Comparison of ENCODE assay signal across 23 cellular contexts in genomic region chr1:196029410-196029809, GRCh38.
A peak's percentile ranks its signal among the peaks of the same experiment; 100 is the strongest.
DNase-seq lines count a peak whose midpoint lies in the region; ATAC-seq, FAIRE-seq and TF ChIP-seq lines count a peak whose summit lies in the region.
"Had no signal": no experiment of that assay in that cellular context is flagged by ENCODE, and none has a peak within 500 bp of the region (broad histone marks: within the 10 kb centered on the region; RNA-seq: fewer than 3 reads in every experiment).

No MANE protein-coding gene starts in this region.

- TF ChIP-seq CTCF in liver (IDR thresholded peaks at IDR 0.05; ENCODE audit: low read depth, low read length, missing input control) (no peak), right lobe of liver (IDR thresholded peaks at IDR 0.05) (no peak), Loucy (conservative IDR thresholded peaks at IDR 0.05; ENCODE audit: low read length) (peak; percentile 18; the same call in 1 of the 2 replicates), bronchial epithelial cell (IDR thresholded peaks at IDR 0.05; ENCODE audit: insufficient read depth, low read length, severe bottlenecking) (no peak), GM23338 (conservative IDR thresholded peaks at IDR 0.05; ENCODE audit: low read depth in 2 of 2) (no peak; a peak in 1 of 4 replicates)

- DNase-seq in right lobe of liver (no peak), bronchial epithelial cell (ENCODE audit: low read depth) (peak; percentile 14), GM23338 (ENCODE audit: low spot score) (no peak), kidney glomerular epithelial cell (lab: John Stamatoyannopoulos, UW) (no peak), T-cell (no peak), NCI-H1092 treated with DMSO at 0.1 percent for 48 hours (lab: John Stamatoyannopoulos, UW) (no peak)
- DNase-seq: CD4-positive, alpha-beta T cell; COR-L47; DND-41; H7; MG63; NCI-H1436; NCI-H187 treated with DMSO at 0.1 percent for 48 hours; NCI-H510A; NCI-H774; OCI-M1; Right ventricle myocardium superior; SW 1271 had no signal

- H3K9me3 Mint-ChIP-seq in GM23338 (no peaks in the 10 kb centered on the region), T-cell (no peaks in the 10 kb centered on the region)
- H3K9me3 Mint-ChIP-seq: CD4-positive, alpha-beta T cell had no signal

- ATAC-seq in right lobe of liver (no peak), GM23338 (no peak), T-cell (replicated peaks in 1 of 4) (no peak)
- ATAC-seq: GM12878 had no signal

- no peaks in the 10 kb centered on the region for H3K27me3 ChIP-seq in liver (ENCODE audit: control insufficient read depth in 4 of 4, insufficient read depth in 4 of 4, low read length in 3 of 4)
- H3K27me3 ChIP-seq in right lobe of liver = no peaks in the 10 kb centered on the region
- no peaks in the 10 kb centered on the region for H3K27me3 ChIP-seq in Loucy (ENCODE audit: insufficient read depth, low read length, poor library complexity, severe bottlenecking)
- H3K27me3 ChIP-seq in bronchial epithelial cell (ENCODE audit: control insufficient read depth, insufficient read depth, low read length) = no peaks in the 10 kb centered on the region
- H3K27me3 ChIP-seq in GM23338 (ENCODE audit: insufficient read depth) = no peaks in the 10 kb centered on the region
- H3K27me3 ChIP-seq: MG63 had no signal

- H3K4me3 ChIP-seq in liver (ENCODE audit: low read depth in 1 of 3, low read length in 3 of 3) (no peak overlapping the region), right lobe of liver (no peak overlapping the region), Loucy (ENCODE audit: low read length, poor library complexity, severe bottlenecking) (no peak overlapping the region), bronchial epithelial cell (ENCODE audit: low read depth, low read length) (no peak overlapping the region), GM23338 (no peak overlapping the region)
- H3K4me3 ChIP-seq: GM12878, MG63 had no signal

- H3K27ac Mint-ChIP-seq in GM23338 (no peak overlapping the region), T-cell (no peak overlapping the region)
- H3K27ac Mint-ChIP-seq: CD4-positive, alpha-beta T cell had no signal

- H3K9ac ChIP-seq in liver (ENCODE audit: low read depth in 1 of 2, low read length in 2 of 2) (no peak overlapping the region), Loucy (ENCODE audit: low read depth, low read length, poor library complexity, severe bottlenecking) (no peak overlapping the region)
- H3K9ac ChIP-seq: KMS-11 had no signal

- intact Hi-C loops in right lobe of liver (cut with DNase I) = no loop called here

- H2AFZ ChIP-seq in Loucy (ENCODE audit: low read length) (no peak overlapping the region), GM23338 (no peak overlapping the region)

- no peak for TF ChIP-seq POLR2A in right lobe of liver (IDR thresholded peaks at IDR 0.05)

- H3K79me2 ChIP-seq in Loucy (ENCODE audit: insufficient read depth, low read length) = no peaks in the 10 kb centered on the region
- H3K79me2 ChIP-seq in GM23338 (replicated peaks; ENCODE audit: insufficient read depth) = no peaks in the 10 kb centered on the region

- H3K4me2 ChIP-seq in Loucy (ENCODE audit: low read depth, low read length, poor library complexity, severe bottlenecking) (no peak overlapping the region), GM23338 (no peak overlapping the region)
- H3K4me2 ChIP-seq: KMS-11 had no signal

- FAIRE-seq in bronchial epithelial cell (lab: Jason Lieb, UNC) = no peak
- FAIRE-seq: GM12878 had no signal

- H3K36me3 ChIP-seq in liver (ENCODE audit: control insufficient read depth in 4 of 4, insufficient read depth in 3 of 4, low read depth in 1 of 4, low read length in 3 of 4) (no peaks in the 10 kb centered on the region), right lobe of liver (no peaks in the 10 kb centered on the region), Loucy (ENCODE audit: insufficient read depth, low read length) (no peaks in the 10 kb centered on the region), bronchial epithelial cell (ENCODE audit: control insufficient read depth, insufficient read depth, low read length) (no peaks in the 10 kb centered on the region), GM23338 (ENCODE audit: insufficient read depth) (no peaks in the 10 kb centered on the region)
- H3K36me3 ChIP-seq: MG63 had no signal

- H3K27me3 Mint-ChIP-seq in GM23338 (ENCODE audit: insufficient read depth, low read depth, poor library complexity) (no peaks in the 10 kb centered on the region), T-cell (no peaks in the 10 kb centered on the region)
- H3K27me3 Mint-ChIP-seq: CD4-positive, alpha-beta T cell had no signal

- H3K36me3 Mint-ChIP-seq in GM23338 (ENCODE audit: low read depth) (no peaks in the 10 kb centered on the region), T-cell (no peaks in the 10 kb centered on the region)

- WGBS in liver = 86% methylated on average over 1 of the region's 1 CpG
- 53% methylated on average over 1 of the region's 1 CpG for WGBS in right lobe of liver (ENCODE audit: insufficient coverage, low coverage, low lambda C conversion rate, missing lambda C conversion rate)

- H3K27ac ChIP-seq in liver (ENCODE audit: low read depth in 1 of 2, low read length in 2 of 2) (no peak overlapping the region), right lobe of liver (no peak overlapping the region), GM23338 (ENCODE audit: low read depth) (no peak overlapping the region)
- H3K27ac ChIP-seq: HL-60, KMS-11 had no signal

- H3K9me3 ChIP-seq in liver (ENCODE audit: control insufficient read depth in 4 of 4, low read length in 3 of 4) (no peaks in the 10 kb centered on the region), right lobe of liver (no peaks in the 10 kb centered on the region), Loucy (ENCODE audit: insufficient read depth, low read depth, low read length) (no peaks in the 10 kb centered on the region)
- H3K9me3 ChIP-seq: MG63 had no signal

- H3K9me2 ChIP-seq in Loucy (replicated peaks; ENCODE audit: low read depth, low read length) (no peaks in the 10 kb centered on the region), GM23338 (ENCODE audit: insufficient read depth) (no peaks in the 10 kb centered on the region; the same call in 1 of the 2 replicates)

- H3F3A ChIP-seq in Loucy (ENCODE audit: low read depth) (no peaks in the 10 kb centered on the region), GM23338 (replicated peaks; ENCODE audit: low read depth) (no peaks in the 10 kb centered on the region)

- peaks cover 16% of the 10 kb centered on the region for H3K4me1 Mint-ChIP-seq in GM23338
- H3K4me1 Mint-ChIP-seq in T-cell = no peaks in the 10 kb centered on the region

- POLR2A ChIA-PET in T-cell (lab: Charles Lee) = no interaction called here

- CTCF ChIA-PET in T-cell (lab: Charles Lee) = no interaction called here

- no peaks in the 10 kb centered on the region for H3K4me1 ChIP-seq in liver (ENCODE audit: control insufficient read depth in 4 of 4, insufficient read depth in 4 of 4, low read length in 3 of 4)
- H3K4me1 ChIP-seq in right lobe of liver = no peaks in the 10 kb centered on the region
- H3K4me1 ChIP-seq in Loucy (ENCODE audit: insufficient read depth, low read length, poor library complexity, severe bottlenecking) = no peaks in the 10 kb centered on the region
- H3K4me1 ChIP-seq in GM23338 (ENCODE audit: insufficient read depth) = no peaks in the 10 kb centered on the region

- no peak overlapping the region for H3K4me3 Mint-ChIP-seq in GM23338
- no peak overlapping the region for H3K4me3 Mint-ChIP-seq in T-cell
- H3K4me3 Mint-ChIP-seq: CD4-positive, alpha-beta T cell had no signal

- H4K20me1 ChIP-seq in Loucy (ENCODE audit: insufficient read depth, low read length, poor library complexity, severe bottlenecking) = no peaks in the 10 kb centered on the region
- H4K20me1 ChIP-seq in GM23338 (replicated peaks; ENCODE audit: insufficient read depth) = no peaks in the 10 kb centered on the region

- TF ChIP-seq RAD21 in liver (IDR thresholded peaks at IDR 0.05) = peak; percentile 18 to 32

TF ChIP-seq in GM23338, 12 proteins besides CTCF, POLR2A, EP300 and RAD21 (continues in another document):
- TF ChIP-seq ETS1 (IDR thresholded peaks at IDR 0.05) = no peak
- no peak for TF ChIP-seq JUNB (IDR thresholded peaks at IDR 0.05; ENCODE audit: unreplicated experiment)
- TF ChIP-seq CREB1 (CRISPR knock-in tag; IDR thresholded peaks at IDR 0.05; ENCODE audit: low read depth) = no peak
- TF ChIP-seq STAT1 (IDR thresholded peaks at IDR 0.05; ENCODE audit: unreplicated experiment) = no peak
- no peak for TF ChIP-seq REST (IDR thresholded peaks at IDR 0.05; ENCODE audit: unreplicated experiment)
- no peak for TF ChIP-seq NANOG (IDR thresholded peaks at IDR 0.05; ENCODE audit: borderline replicate concordance)
